ENCODE assay signal across 8 cellular contexts in genomic region chr2:136118819-136119716, GRCh38. TPM values are rescaled to one million over a fixed set of nuclear protein-coding genes. Genes with fewer than 3 reads are reported as not detected.
DNase-seq lines count a peak whose midpoint lies in the region; ATAC-seq, FAIRE-seq and TF ChIP-seq lines count a peak whose summit lies in the region.

No MANE protein-coding gene starts in this region.

- 0 out of 2 replicates have a peak, but pooled peaks cover 2% of the 10 kb centered on the region for H3K79me2 ChIP-seq in GM12878 (ENCODE audit: control insufficient read depth, insufficient read depth, low read length)

- POLR2A ChIA-PET in CD4-positive, alpha-beta T cell (lab: Charles Lee), result interaction anchor here (0.7 to 15.1 kb wide), 20 partner anchors 13 to 263 kb away, joined by 3 to 488 read pairs (median 4); partner anchors contain the start of gene DARS1
- POLR2A ChIA-PET in GM12878 (lab: Charles Lee), result interaction anchor here (0.5 to 2.8 kb wide), 28 partner anchors 10 to 207 kb away, joined by 3 to 20 read pairs (median 4); no protein-coding TSS in a partner anchor

- H3K4me3 ChIP-seq in GM12878, result peak overlapping the region; percentile 68
- peak overlapping the region; percentile 37 to 72 for H3K4me3 ChIP-seq in left lung

- H3K4me2 ChIP-seq in GM12878 (ENCODE audit: control insufficient read depth, insufficient read depth), result peak overlapping the region; percentile 65

- peaks cover 72% of the 10 kb centered on the region for H3K4me1 Mint-ChIP-seq in CD4-positive, alpha-beta T cell (ENCODE audit: low read depth)

- peaks cover 0 to 2% of the 10 kb centered on the region in 2 experiments; a peak in 2 of 4 replicates for H3K36me3 ChIP-seq in GM12878 (ENCODE audit: control insufficient read depth in 2 of 2, insufficient read depth in 2 of 2, low read length in 1 of 2)
- H3K36me3 ChIP-seq in left lung, result peaks cover 0 to 14% of the 10 kb centered on the region in 2 donors

- no peak for TF ChIP-seq POLR2A in GM12878 (IDR thresholded peaks at IDR 0.05; ENCODE audit: low read depth, low read length)

- H3K9me3 Mint-ChIP-seq in CD4-positive, alpha-beta T cell, result peaks cover 3% of the 10 kb centered on the region

- H3K9me3 ChIP-seq in CD4-positive, alpha-beta T cell (ENCODE audit: control insufficient read depth, low read length), result no peaks in the 10 kb centered on the region
- H3K9me3 ChIP-seq in GM12878 (replicated peaks; ENCODE audit: control insufficient read depth, insufficient read depth, low read length) (no peaks in the 10 kb centered on the region; the same call in 2 of the 3 replicates), left lung (no peaks in the 10 kb centered on the region)

- H3K9ac ChIP-seq in GM12878 (ENCODE audit: control insufficient read depth, insufficient read depth, low read length), result no peak overlapping the region

- peak overlapping the region; percentile 99 for H3K4me3 Mint-ChIP-seq in CD4-positive, alpha-beta T cell

- in situ Hi-C loops in KBM-7 (cut with MboI; ENCODE audit: low pct_unique_long_range_greater_than_20kb, low sequenced_read_pairs) (no loop called here), GM12878 (cut with MboI) (loop anchor here (5.0 kb wide), 1 partner anchor 202 kb away; no protein-coding TSS in a partner anchor)

- no peak; the same call in 1 of the 2 replicates for TF ChIP-seq RAD21 in GM12878 (IDR thresholded peaks at IDR 0.05; ENCODE audit: insufficient read depth, low read depth, low read length)

- H3K27me3 Mint-ChIP-seq in CD4-positive, alpha-beta T cell, result peaks cover 28% of the 10 kb centered on the region

- peak overlapping the region; percentile 96 for H3K27ac ChIP-seq in CD4-positive, alpha-beta T cell (ENCODE audit: low read depth, low read length)
- H3K27ac ChIP-seq in GM12878 (ENCODE audit: control insufficient read depth, insufficient read depth) (no peak overlapping the region), left lung (peak overlapping the region; percentile 83 to 84)

- 2% methylated on average over 43 of the region's 52 CpGs for WGBS in GM12878 (ENCODE audit: insufficient coverage, insufficient replicate concordance, low lambda C conversion rate, missing lambda C conversion rate)

- DNase-seq in CD4-positive, alpha-beta T cell, result peak; percentile 81 to 96 (median 90)
- DNase-seq in KBM-7, result peak; percentile 34
- DNase-seq in T-helper 2 cell, result peak; percentile 63 to 91 (median 73)
- no peak for DNase-seq in GM12878 (ENCODE audit: low read depth, low spot score)
- peak; percentile 84 to 95 for DNase-seq in left lung
- peak; percentile 61 to 77 for DNase-seq in stimulated activated CD4-positive, alpha-beta T cell treated with anti-CD3 and anti-CD28 coated beads, Interleukin-4, amount 100 ng/mL, for 48 hours (ENCODE audit: low read depth in 2 of 2)
- DNase-seq in RKO (ENCODE audit: low spot score), result no peak

- RAD21 ChIA-PET in GM12878 (lab: Charles Lee; ENCODE audit: unreplicated experiment), result interaction anchor here (0.6 to 2.7 kb wide), 28 partner anchors 12 to 266 kb away, joined by 3 to 62 read pairs (median 4); no protein-coding TSS in a partner anchor

- H3K27me3 ChIP-seq in CD4-positive, alpha-beta T cell (ENCODE audit: control insufficient read depth, insufficient read depth, low read length), result no peaks in the 10 kb centered on the region
- H3K27me3 ChIP-seq in GM12878 (replicated peaks in 1 of 2; ENCODE audit: control insufficient read depth in 2 of 2, insufficient read depth in 2 of 2, low read length in 1 of 2), result peaks cover 0 to 12% of the 10 kb centered on the region in 2 experiments
- H3K27me3 ChIP-seq in left lung, result peaks cover 45 to 52% of the 10 kb centered on the region in 2 donors

- TF ChIP-seq EP300 in GM12878 (IDR thresholded peaks at IDR 0.05; ENCODE audit: borderline replicate concordance in 1 of 2, control insufficient read depth in 1 of 2, low read depth in 2 of 2, low read length in 2 of 2), result peak in 1 of 2 experiments; percentile 23; a peak in 1 of 4 replicates

- no peak for TF ChIP-seq CTCF in CD4-positive, alpha-beta T cell (IDR thresholded peaks at IDR 0.05)
- TF ChIP-seq CTCF in GM12878 (IDR thresholded peaks at IDR 0.05 in 2 of 3, conservative IDR thresholded peaks at IDR 0.05 in 1 of 3; ENCODE audit: control insufficient read depth in 2 of 3, extremely low read depth in 1 of 3, insufficient read depth in 1 of 3, low read depth in 3 of 3, low read length in 3 of 3), result no peak
- TF ChIP-seq CTCF in left lung (IDR thresholded peaks at IDR 0.05), result no peak

- peak overlapping the region; percentile 97 for H3K27ac Mint-ChIP-seq in CD4-positive, alpha-beta T cell

- H2AFZ ChIP-seq in GM12878 (ENCODE audit: control insufficient read depth, low read depth, low read length), result peak overlapping the region; percentile 3; the same call in 1 of the 2 replicates

- H3K36me3 Mint-ChIP-seq in CD4-positive, alpha-beta T cell (ENCODE audit: low read depth), result peaks cover 51% of the 10 kb centered on the region

- SMC1A ChIA-PET in GM12878 (lab: Charles Lee; ENCODE audit: uncharacterized antibody, unreplicated experiment), result interaction anchor here (1.0 to 2.7 kb wide), 17 partner anchors 9 to 263 kb away, joined by 3 to 28 read pairs (median 5); no protein-coding TSS in a partner anchor

- intact Hi-C loops in CD4-positive, alpha-beta T cell (cut with DNase I, micrococcal nuclease), result loop anchor here (1.0 to 5.0 kb wide), 11 partner anchors 10 to 263 kb away; partner anchors contain the start of gene DARS1 (in 1 of the 2)
- intact Hi-C loops in GM12878 (cut with micrococcal nuclease; ENCODE audit: unreplicated experiment) (loop anchor here (5.0 kb wide), 3 partner anchors 93 to 208 kb away; no protein-coding TSS in a partner anchor), left lung (cut with DNase I) (no loop called here)

- no peak for FAIRE-seq in GM12878 (lab: Jason Lieb, UNC)

- ATAC-seq in CD4-positive, alpha-beta T cell (ENCODE audit: poor library complexity), result peak; percentile 51
- peak; percentile 61 for ATAC-seq in GM12878
- ATAC-seq in left lung, result peak; percentile 55
- no peak for ATAC-seq in HG03521 (IDR thresholded peaks at IDR 0.05; ENCODE audit: unreplicated experiment)

- no peaks in the 10 kb centered on the region for H4K20me1 ChIP-seq in GM12878 (ENCODE audit: control insufficient read depth, insufficient read depth)

- no TSS peak for BruUV-seq in GM12878 (replicated peaks; lab: Mats Ljungman, UMichigan)

- H3K4me1 ChIP-seq in GM12878 (ENCODE audit: control insufficient read depth, insufficient read depth, low read length), result peaks cover 2% of the 10 kb centered on the region; the same call in 1 of the 2 replicates
- H3K4me1 ChIP-seq in left lung, result peaks cover 4 to 63% of the 10 kb centered on the region in 2 donors

- CTCF ChIA-PET in CD4-positive, alpha-beta T cell (lab: Charles Lee), result interaction anchor here (0.9 to 2.8 kb wide), 7 partner anchors 10 to 209 kb away, joined by 3 to 18 read pairs (median 5); no protein-coding TSS in a partner anchor
- CTCF ChIA-PET in GM12878 (lab: Yijun Ruan, JAX), result interaction anchor here (0.9 to 1.5 kb wide), 7 partner anchors 10 to 135 kb away, joined by 3 to 7 read pairs (median 3); no protein-coding TSS in a partner anchor

TF ChIP-seq in GM12878, 131 proteins besides CTCF, POLR2A, EP300 and RAD21 (continues in another document):
- TF ChIP-seq ATF7 (IDR thresholded peaks at IDR 0.05; ENCODE audit: low read depth), result peak; percentile 9; the same call in 1 of the 2 replicates
- peak; percentile 65 for TF ChIP-seq CHD2 (IDR thresholded peaks at IDR 0.05; ENCODE audit: borderline replicate concordance, low read depth, low read length)
- TF ChIP-seq POU2F2 (IDR thresholded peaks at IDR 0.05; ENCODE audit: borderline replicate concordance, low read depth, low read length), result no peak
- TF ChIP-seq E2F4 (IDR thresholded peaks at IDR 0.05; ENCODE audit: low read depth, low read length), result 0 out of 2 replicates have a peak, but pooled peaks have one; percentile 1

RNA-seq across cellular contexts. Expression of gene CXCR4, which starts 1.1 kb away (rescaled TPM):
- total RNA-seq in CD4-positive, alpha-beta T cell, result 1,000 to 10,000 TPM; 1,661 to 1,739 TPM
- total RNA-seq in GM12878 (2013; cell fraction: nucleolus; rRNA removed), result 345 and 356 TPM in 2 replicates
- total RNA-seq in GM12878 (2014; rRNA removed), result 53.3 and 59.5 TPM in 2 replicates
- total RNA-seq in GM12878 (2014; rRNA removed; fragmentation: Illumina TruSeq; extraction: Trizol), result 47.2 and 48.7 TPM in 2 replicates
- total RNA-seq in GM12878 (2021), result 45.9 and 49.6 TPM in 2 replicates
- polyA plus RNA-seq in GM12878 (2011; ENCODE audit: low read depth), result 11.9 TPM
- polyA plus RNA-seq in GM12878 (2011; rRNA removed), result 489 and 749 TPM in 2 replicates
- 908 and 922 TPM in 2 replicates for polyA plus RNA-seq in GM12878 (2011; cell fraction: cytosol; rRNA removed)
- polyA plus RNA-seq in GM12878 (2011; cell fraction: nucleus; rRNA removed), result 473 and 829 TPM in 2 replicates
- polyA plus RNA-seq in GM12878 (2012), result 11.9 and 13.5 TPM in 2 replicates
- polyA plus RNA-seq in GM12878 (2014; fragmentation: Illumina TruSeq; extraction: Trizol), result 69.2 and 78.8 TPM in 2 replicates
- polyA plus RNA-seq in GM12878 (2014; fragmentation: Nextera tagmentation; extraction: Ambion mirVana), result 10 to 100 TPM; 31.1 to 32.3 TPM
- polyA plus RNA-seq in GM12878 (2014; rRNA removed), result 56.7 and 65.7 TPM in 2 replicates
- 10 to 100 TPM; 52.1 to 55.7 TPM for polyA plus RNA-seq in GM12878 (2016; fragmentation: Nextera tagmentation; extraction: Ambion mirVana)
- 1,227 and 1,449 TPM in 2 replicates for polyA minus RNA-seq in GM12878 (2011; rRNA and poly(A)+ RNA removed)
- polyA minus RNA-seq in GM12878 (2011; cell fraction: cytosol; rRNA and poly(A)+ RNA removed), result 271 and 274 TPM in 2 replicates
- 348 and 356 TPM in 2 replicates for polyA minus RNA-seq in GM12878 (2011; cell fraction: nucleus; rRNA and poly(A)+ RNA removed)
- total RNA-seq in left lung, result 10 to 100 TPM; 21.3 to 54.9 TPM

Comparison
In these comparisons a context has a peak if more than half of its experiments do, and no peak if none do; other contexts are left out.
1. DNase-seq: peak in CD4-positive, alpha-beta T cell (10 of 10), KBM-7 (single experiment), T-helper 2 cell (5 of 5), left lung (2 of 2) and stimulated activated CD4-positive, alpha-beta T cell treated with anti-CD3 and anti-CD28 coated beads, Interleukin-4, amount 100 ng/mL, for 48 hours (2 of 2); none in GM12878 (single experiment) and RKO (single experiment).
2. RNA of gene CXCR4, which starts 1.1 kb away (total RNA-seq): 1,661 to 1,739 TPM in CD4-positive, alpha-beta T cell; 21.3 to 54.9 TPM in left lung and 45.9 to 356 TPM in GM12878; every median in the first group is over 4 times any median in the second.
3. intact Hi-C loops: an anchor here in CD4-positive, alpha-beta T cell (1.0 to 5.0 kb wide) and GM12878 (5.0 kb wide); none called in left lung.